14 cellular contexts compared by ENCODE assay signal in genomic region chr2:43993437-43993836, GRCh38. TPM values are rescaled to one million over a fixed set of nuclear protein-coding genes. Genes with fewer than 3 reads are reported as not detected.
A peak's percentile ranks its signal among the peaks of the same experiment; 100 is the strongest.
DNase-seq lines count a peak whose midpoint lies in the region; ATAC-seq, FAIRE-seq and TF ChIP-seq lines count a peak whose summit lies in the region.
"Had no signal": no experiment of that assay in that cellular context is flagged by ENCODE, and none has a peak within 500 bp of the region (broad histone marks: within the 10 kb centered on the region; RNA-seq: fewer than 3 reads in every experiment).

No MANE protein-coding gene starts in this region.

- H3K4me3 ChIP-seq in Loucy (ENCODE audit: low read length, poor library complexity, severe bottlenecking) (peak overlapping the region; percentile 100), GM12878 (peak overlapping the region; percentile 82; the same call in 1 of the 2 replicates), neural progenitor cell (no peak overlapping the region)
- H3K4me3 ChIP-seq: uterus had no signal

- H3K9ac ChIP-seq in Loucy (ENCODE audit: low read depth, low read length, poor library complexity, severe bottlenecking) (peak overlapping the region; percentile 91), GM12878 (ENCODE audit: control insufficient read depth, insufficient read depth, low read length) (no peak overlapping the region), neural progenitor cell (no peak overlapping the region)

- CTCF ChIA-PET in activated CD4-positive, alpha-beta T cell treated with anti-CD3 and anti-CD28 coated beads for 36 hours (lab: Charles Lee) = interaction anchor here (1.5 kb wide), 1 partner anchor 10 kb away, joined by 3 read pairs; no protein-coding TSS in a partner anchor
- CTCF ChIA-PET in GM12878 (lab: Yijun Ruan, JAX) = interaction anchor here (0.6 to 1.2 kb wide), 2 partner anchors 29 to 51 kb away, joined by 3 read pairs; no protein-coding TSS in a partner anchor

- TF ChIP-seq CTCF in Loucy (conservative IDR thresholded peaks at IDR 0.05; ENCODE audit: low read length) (no peak), GM12878 (IDR thresholded peaks at IDR 0.05 in 2 of 3, conservative IDR thresholded peaks at IDR 0.05 in 1 of 3; ENCODE audit: control insufficient read depth in 2 of 3, extremely low read depth in 1 of 3, insufficient read depth in 1 of 3, low read depth in 3 of 3, low read length in 3 of 3) (no peak), neural progenitor cell (IDR thresholded peaks at IDR 0.05) (no peak)

- peaks cover 74% of the 10 kb centered on the region for H3K79me2 ChIP-seq in Loucy (ENCODE audit: insufficient read depth, low read length)
- H3K79me2 ChIP-seq in GM12878 (ENCODE audit: control insufficient read depth, insufficient read depth, low read length) = peaks cover 69% of the 10 kb centered on the region
- peaks cover 74% of the 10 kb centered on the region for H3K79me2 ChIP-seq in neural progenitor cell (ENCODE audit: low read depth)

- no peaks in the 10 kb centered on the region for H3K9me3 Mint-ChIP-seq in activated CD4-positive, alpha-beta T cell treated with anti-CD3 and anti-CD28 coated beads for 36 hours (ENCODE audit: low read depth)
- no peaks in the 10 kb centered on the region for H3K9me3 Mint-ChIP-seq in neural progenitor cell

- H3K4me1 ChIP-seq in Loucy (ENCODE audit: insufficient read depth, low read length, poor library complexity, severe bottlenecking) = peaks cover 33% of the 10 kb centered on the region
- peaks cover 4% of the 10 kb centered on the region; the same call in 1 of the 2 replicates for H3K4me1 ChIP-seq in GM12878 (ENCODE audit: control insufficient read depth, insufficient read depth, low read length)
- H3K4me1 ChIP-seq in neural progenitor cell = peaks cover 14% of the 10 kb centered on the region

- BruUV-seq in GM12878 (replicated peaks; lab: Mats Ljungman, UMichigan) = no TSS peak

- no peak for TF ChIP-seq POLR2A in GM12878 (IDR thresholded peaks at IDR 0.05; ENCODE audit: low read depth, low read length)
- no peak for TF ChIP-seq POLR2A in erythroblast (IDR thresholded peaks at IDR 0.05; ENCODE audit: low read length)

- peaks cover 17% of the 10 kb centered on the region; the same call in 1 of the 2 replicates for H3K36me3 ChIP-seq in Loucy (ENCODE audit: insufficient read depth, low read length)
- H3K36me3 ChIP-seq in GM12878 (ENCODE audit: control insufficient read depth in 2 of 2, insufficient read depth in 2 of 2, low read length in 1 of 2) = peaks cover 4 to 15% of the 10 kb centered on the region in 2 experiments; a peak in 3 of 4 replicates
- H3K36me3 ChIP-seq in neural progenitor cell = no peaks in the 10 kb centered on the region
- H3K36me3 ChIP-seq: uterus had no signal

- H3F3A ChIP-seq in Loucy (ENCODE audit: low read depth) = no peaks in the 10 kb centered on the region
- peaks cover 7% of the 10 kb centered on the region for H3F3A ChIP-seq in neural progenitor cell (ENCODE audit: low read depth)

- H4K20me1 ChIP-seq in Loucy (ENCODE audit: insufficient read depth, low read length, poor library complexity, severe bottlenecking) (peaks cover 61% of the 10 kb centered on the region), GM12878 (ENCODE audit: control insufficient read depth, insufficient read depth) (no peaks in the 10 kb centered on the region; the same call in 1 of the 2 replicates), neural progenitor cell (ENCODE audit: low read depth) (peaks cover 64% of the 10 kb centered on the region)

- in situ Hi-C loops in GM12878 (cut with MboI) = no loop called here

- peak overlapping the region; percentile 77 for H3K4me2 ChIP-seq in Loucy (ENCODE audit: low read depth, low read length, poor library complexity, severe bottlenecking)
- peak overlapping the region; percentile 84 for H3K4me2 ChIP-seq in GM12878 (ENCODE audit: control insufficient read depth, insufficient read depth)
- peak overlapping the region; percentile 80 for H3K4me2 ChIP-seq in neural progenitor cell

- H3K27me3 Mint-ChIP-seq in activated CD4-positive, alpha-beta T cell treated with anti-CD3 and anti-CD28 coated beads for 36 hours = no peaks in the 10 kb centered on the region
- H3K27me3 Mint-ChIP-seq in neural progenitor cell (ENCODE audit: insufficient read depth, low read depth) = no peaks in the 10 kb centered on the region

- intact Hi-C loops in activated CD4-positive, alpha-beta T cell treated with anti-CD3 and anti-CD28 coated beads for 36 hours (cut with DNase I, micrococcal nuclease) = loop anchor here in 1 of 2 experiments (10.0 kb wide), 1 partner anchor 181 kb away; no protein-coding TSS in a partner anchor
- intact Hi-C loops in GM12878 (cut with micrococcal nuclease; ENCODE audit: unreplicated experiment) = no loop called here
- intact Hi-C loops in sciatic nerve (cut with DNase I) = loop anchor here (2.0 kb wide), 1 partner anchor 207 kb away; no protein-coding TSS in a partner anchor

- SMC1A ChIA-PET in GM12878 (lab: Charles Lee; ENCODE audit: uncharacterized antibody, unreplicated experiment) = no interaction called here

- POLR2A ChIA-PET in activated CD4-positive, alpha-beta T cell treated with anti-CD3 and anti-CD28 coated beads for 36 hours (lab: Charles Lee) = no interaction called here
- POLR2A ChIA-PET in GM12878 (lab: Charles Lee) = no interaction called here

- RAD21 ChIA-PET in GM12878 (lab: Charles Lee; ENCODE audit: unreplicated experiment) = no interaction called here

- H3K4me1 Mint-ChIP-seq in activated CD4-positive, alpha-beta T cell treated with anti-CD3 and anti-CD28 coated beads for 36 hours = peaks cover 41% of the 10 kb centered on the region
- peaks cover 26% of the 10 kb centered on the region for H3K4me1 Mint-ChIP-seq in neural progenitor cell

- H2AFZ ChIP-seq in Loucy (ENCODE audit: low read length) (no peak overlapping the region), GM12878 (ENCODE audit: control insufficient read depth, low read depth, low read length) (no peak overlapping the region), neural progenitor cell (replicated peaks) (no peak overlapping the region)

- peak overlapping the region; percentile 8 for H3K27ac Mint-ChIP-seq in activated CD4-positive, alpha-beta T cell treated with anti-CD3 and anti-CD28 coated beads for 36 hours
- H3K27ac Mint-ChIP-seq in neural progenitor cell = no peak overlapping the region

- no peak for DNase-seq in activated CD4-positive, alpha-beta T cell treated with anti-CD3 and anti-CD28 coated beads for 36 hours
- DNase-seq in activated CD4-positive, alpha-beta T cell treated with anti-CD3 and anti-CD28 coated beads for 1 hour = no peak
- DNase-seq in GM12878 (ENCODE audit: low read depth, low spot score) = no peak
- DNase-seq in neural progenitor cell (ENCODE audit: low spot score) = no peak
- DNase-seq in sciatic nerve (ENCODE audit: low spot score) = no peak
- DNase-seq in erythroblast (lab: John Stamatoyannopoulos, UW) = no peak
- DNase-seq: DMS53, NCI-H1417, NCI-H526, uterus had no signal

- H3K27ac ChIP-seq in GM12878 (ENCODE audit: control insufficient read depth, insufficient read depth) (no peak overlapping the region), neural progenitor cell (no peak overlapping the region)
- H3K27ac ChIP-seq: skin epidermis, uterus had no signal

- TF ChIP-seq RAD21 in GM12878 (IDR thresholded peaks at IDR 0.05; ENCODE audit: insufficient read depth, low read depth, low read length) = no peak

- H3K27me3 ChIP-seq in Loucy (ENCODE audit: insufficient read depth, low read length, poor library complexity, severe bottlenecking) (peaks cover 5% of the 10 kb centered on the region), GM12878 (replicated peaks in 1 of 2; ENCODE audit: control insufficient read depth in 2 of 2, insufficient read depth in 2 of 2, low read length in 1 of 2) (no peaks in the 10 kb centered on the region), neural progenitor cell (no peaks in the 10 kb centered on the region)
- H3K27me3 ChIP-seq: uterus had no signal

- FAIRE-seq in GM12878 (lab: Jason Lieb, UNC) = no peak
- FAIRE-seq: colon had no signal

- 71% methylated on average over 5 of the region's 5 CpGs for WGBS in GM12878 (ENCODE audit: insufficient coverage, insufficient replicate concordance, low lambda C conversion rate, missing lambda C conversion rate)

- no peak for ATAC-seq in activated CD4-positive, alpha-beta T cell treated with anti-CD3 and anti-CD28 coated beads for 36 hours
- ATAC-seq in GM12878 = no peak
- ATAC-seq in HG02642 (IDR thresholded peaks at IDR 0.05; ENCODE audit: poor library complexity, unreplicated experiment) = no peak
- ATAC-seq in sciatic nerve = no peak

- peak overlapping the region; percentile 81 for H3K4me3 Mint-ChIP-seq in activated CD4-positive, alpha-beta T cell treated with anti-CD3 and anti-CD28 coated beads for 36 hours
- H3K4me3 Mint-ChIP-seq in neural progenitor cell = peak overlapping the region; percentile 95

- no peak for TF ChIP-seq EP300 in GM12878 (IDR thresholded peaks at IDR 0.05; ENCODE audit: borderline replicate concordance in 1 of 2, control insufficient read depth in 1 of 2, low read depth in 2 of 2, low read length in 2 of 2)

- H3K36me3 Mint-ChIP-seq in activated CD4-positive, alpha-beta T cell treated with anti-CD3 and anti-CD28 coated beads for 36 hours (ENCODE audit: low read depth) = peaks cover 55% of the 10 kb centered on the region
- peaks cover 34% of the 10 kb centered on the region for H3K36me3 Mint-ChIP-seq in neural progenitor cell

- no peaks in the 10 kb centered on the region for H3K9me2 ChIP-seq in Loucy (replicated peaks; ENCODE audit: low read depth, low read length)

- H3K9me3 ChIP-seq in Loucy (ENCODE audit: insufficient read depth, low read depth, low read length) = no peaks in the 10 kb centered on the region
- H3K9me3 ChIP-seq in GM12878 (replicated peaks; ENCODE audit: control insufficient read depth, insufficient read depth, low read length) = no peaks in the 10 kb centered on the region
- no peaks in the 10 kb centered on the region for H3K9me3 ChIP-seq in neural progenitor cell (ENCODE audit: low read depth)
- H3K9me3 ChIP-seq: uterus had no signal

RNA-seq across cellular contexts. Expression of gene LRPPRC, which starts 2.4 kb away (rescaled TPM):
- total RNA-seq in activated CD4-positive, alpha-beta T cell treated with anti-CD3 and anti-CD28 coated beads for 36 hours = 100 to 1,000 TPM; 189 to 191 TPM
- 188 and 193 TPM in 2 replicates for total RNA-seq in GM12878 (2013; cell fraction: nucleolus; rRNA removed)
- 84.8 and 91.6 TPM in 2 replicates for total RNA-seq in GM12878 (2014; rRNA removed)
- 119 TPM in 2 replicates for total RNA-seq in GM12878 (2014; rRNA removed; fragmentation: Illumina TruSeq; extraction: Trizol)
- 148 and 152 TPM in 2 replicates for total RNA-seq in GM12878 (2021)
- polyA plus RNA-seq in GM12878 (2011; ENCODE audit: low read depth) = 39.7 TPM
- 141 and 231 TPM in 2 replicates for polyA plus RNA-seq in GM12878 (2011; rRNA removed)
- polyA plus RNA-seq in GM12878 (2011; cell fraction: cytosol; rRNA removed) = 41.0 and 52.1 TPM in 2 replicates
- 72.0 and 111 TPM in 2 replicates for polyA plus RNA-seq in GM12878 (2011; cell fraction: nucleus; rRNA removed)
- 49.3 and 71.0 TPM in 2 replicates for polyA plus RNA-seq in GM12878 (2012)
- 106 and 123 TPM in 2 replicates for polyA plus RNA-seq in GM12878 (2014; fragmentation: Illumina TruSeq; extraction: Trizol)
- polyA plus RNA-seq in GM12878 (2014; fragmentation: Nextera tagmentation; extraction: Ambion mirVana) = 10 to 100 TPM; 34.1 to 62.5 TPM
- 62.1 and 76.3 TPM in 2 replicates for polyA plus RNA-seq in GM12878 (2014; rRNA removed)
- polyA plus RNA-seq in GM12878 (2016; fragmentation: Nextera tagmentation; extraction: Ambion mirVana) = 100 to 1,000 TPM in 1 of 2 experiments, 10 to 100 TPM in 1; 93.6 to 100 TPM
- 88.7 and 183 TPM in 2 replicates for polyA minus RNA-seq in GM12878 (2011; rRNA and poly(A)+ RNA removed)
- polyA minus RNA-seq in GM12878 (2011; cell fraction: cytosol; rRNA and poly(A)+ RNA removed) = 89.8 and 96.9 TPM in 2 replicates
- 47.3 and 91.6 TPM in 2 replicates for polyA minus RNA-seq in GM12878 (2011; cell fraction: nucleus; rRNA and poly(A)+ RNA removed)
- 121 and 214 TPM in 2 replicates for total RNA-seq in neural progenitor cell (ENCODE audit: low replicate concordance)
- 59.7 TPM for total RNA-seq in sciatic nerve
